ENCODE assay signal across 8 cellular contexts in genomic region chr1:48109390-48110009, GRCh38.
DNase-seq lines count a peak whose midpoint lies in the region; ATAC-seq and TF ChIP-seq lines count a peak whose summit lies in the region.

No MANE protein-coding gene starts in this region.

- no peak overlapping the region for H3K4me3 Mint-ChIP-seq in activated T-helper 2 cell treated with anti-CD3 and anti-CD28 coated beads, Interferon-gamma antibody, Interleukin-2, Interleukin-4, amounts not matched to agents 10 μg/mL and 5 μg/mL and 100 μg/mL, durations not matched to agents 14 hours and 24 hours and 36 hours (ENCODE audit: low read depth)

- ATAC-seq in upper lobe of right lung: peak; percentile 74
- no peak for ATAC-seq in GM21515 (IDR thresholded peaks at IDR 0.05; ENCODE audit: unreplicated experiment)

- DNase-seq in Caki2 (ENCODE audit: low read depth) (peak; percentile 44), HEK293T (ENCODE audit: extremely low spot score) (peak; percentile 48), NCI-H2196 treated with DMSO at 0.1 percent for 48 hours (lab: John Stamatoyannopoulos, UW; ENCODE audit: unreplicated experiment) (peak; percentile 33), brain pericyte (ENCODE audit: low read depth, low spot score) (peak; percentile 8), kidney glomerular epithelial cell (lab: John Stamatoyannopoulos, UW) (peak; percentile 47), upper lobe of right lung (no peak)
- no peak for DNase-seq in activated T-helper 2 cell treated with anti-CD3 and anti-CD28 coated beads, Interferon-gamma antibody, Interleukin-2, Interleukin-4, amounts not matched to agents 10 μg/mL and 5 μg/mL and 100 μg/mL, durations not matched to agents 14 hours and 24 hours and 36 hours (ENCODE audit: low spot score)

- no peaks in the 10 kb centered on the region for H3K9me3 ChIP-seq in upper lobe of right lung

- intact Hi-C loops in upper lobe of right lung (cut with DNase I): loop anchor here (10.0 kb wide), 1 partner anchor 95 kb away; no protein-coding TSS in a partner anchor
- intact Hi-C loops in activated T-helper 2 cell treated with anti-CD3 and anti-CD28 coated beads, Interferon-gamma antibody, Interleukin-2, Interleukin-4, amounts not matched to agents 10 μg/mL and 5 μg/mL and 100 μg/mL, durations not matched to agents 14 hours and 24 hours and 36 hours (cut with micrococcal nuclease): loop anchor here (1.0 kb wide), 1 partner anchor 93 kb away; no protein-coding TSS in a partner anchor

- POLR2A ChIA-PET in HEK293T (lab: Yijun Ruan, JAX): interaction anchor here (0.8 kb wide), 1 partner anchor 94 kb away, joined by 3 read pairs; no protein-coding TSS in a partner anchor

- no peaks in the 10 kb centered on the region for H3K9me3 Mint-ChIP-seq in activated T-helper 2 cell treated with anti-CD3 and anti-CD28 coated beads, Interferon-gamma antibody, Interleukin-2, Interleukin-4, amounts not matched to agents 10 μg/mL and 5 μg/mL and 100 μg/mL, durations not matched to agents 14 hours and 24 hours and 36 hours

- CTCF ChIA-PET in HEK293T (lab: Yijun Ruan, JAX): interaction anchor here (0.6 to 2.4 kb wide), 8 partner anchors 12 to 346 kb away, joined by 3 to 25 read pairs (median 3); no protein-coding TSS in a partner anchor

- H3K4me3 ChIP-seq in upper lobe of right lung: no peak overlapping the region

- H3K27me3 ChIP-seq in upper lobe of right lung: peaks cover 4% of the 10 kb centered on the region

- no peaks in the 10 kb centered on the region for H3K36me3 Mint-ChIP-seq in activated T-helper 2 cell treated with anti-CD3 and anti-CD28 coated beads, Interferon-gamma antibody, Interleukin-2, Interleukin-4, amounts not matched to agents 10 μg/mL and 5 μg/mL and 100 μg/mL, durations not matched to agents 14 hours and 24 hours and 36 hours (ENCODE audit: low read depth)

- no peaks in the 10 kb centered on the region for H3K4me1 ChIP-seq in upper lobe of right lung

- in situ Hi-C loops in Caki2 (cut with HindIII; ENCODE audit: low pct_unique_long_range_greater_than_20kb, low sequenced_read_pairs): no loop called here

- peak; percentile 81 for TF ChIP-seq CTCF in upper lobe of right lung (IDR thresholded peaks at IDR 0.05)

- no peaks in the 10 kb centered on the region for H3K36me3 ChIP-seq in upper lobe of right lung

- H3K27ac ChIP-seq in upper lobe of right lung: no peak overlapping the region

- no peak overlapping the region for H3K27ac Mint-ChIP-seq in activated T-helper 2 cell treated with anti-CD3 and anti-CD28 coated beads, Interferon-gamma antibody, Interleukin-2, Interleukin-4, amounts not matched to agents 10 μg/mL and 5 μg/mL and 100 μg/mL, durations not matched to agents 14 hours and 24 hours and 36 hours

- H3K4me1 Mint-ChIP-seq in activated T-helper 2 cell treated with anti-CD3 and anti-CD28 coated beads, Interferon-gamma antibody, Interleukin-2, Interleukin-4, amounts not matched to agents 10 μg/mL and 5 μg/mL and 100 μg/mL, durations not matched to agents 14 hours and 24 hours and 36 hours (ENCODE audit: low read depth): no peaks in the 10 kb centered on the region

- peaks cover 10% of the 10 kb centered on the region for H3K27me3 Mint-ChIP-seq in activated T-helper 2 cell treated with anti-CD3 and anti-CD28 coated beads, Interferon-gamma antibody, Interleukin-2, Interleukin-4, amounts not matched to agents 10 μg/mL and 5 μg/mL and 100 μg/mL, durations not matched to agents 14 hours and 24 hours and 36 hours (ENCODE audit: low read depth)

TF ChIP-seq in HEK293T, 16 proteins besides CTCF, POLR2A, EP300 and RAD21:
- no peak for TF ChIP-seq PKNOX1 (IDR thresholded peaks at IDR 0.05)
- no peak for TF ChIP-seq TARDBP (IDR thresholded peaks at IDR 0.05)
- TF ChIP-seq NFRKB (IDR thresholded peaks at IDR 0.05): no peak
- TF ChIP-seq SUZ12 (IDR thresholded peaks at IDR 0.05): no peak
- no peak for TF ChIP-seq SP1 (IDR thresholded peaks at IDR 0.05)
- TF ChIP-seq CTBP1 (IDR thresholded peaks at IDR 0.05; ENCODE audit: borderline replicate concordance): no peak
- TF ChIP-seq FOXK2 (IDR thresholded peaks at IDR 0.05): no peak
- TF ChIP-seq L3MBTL2 (conservative IDR thresholded peaks at IDR 0.05): no peak
- TF ChIP-seq HDGF (IDR thresholded peaks at IDR 0.05; ENCODE audit: borderline replicate concordance): no peak
- no peak for TF ChIP-seq LEF1 (IDR thresholded peaks at IDR 0.05; ENCODE audit: borderline replicate concordance)
- no peak for TF ChIP-seq ZNF384 (IDR thresholded peaks at IDR 0.05)
- no peak for TF ChIP-seq FOXM1 (IDR thresholded peaks at IDR 0.05; ENCODE audit: borderline replicate concordance)

Comparison
In these comparisons a context has a peak if more than half of its experiments do, and no peak if none do; other contexts are left out.
1. DNase-seq: peak in Caki2 (single experiment), HEK293T (single experiment), NCI-H2196 treated with DMSO at 0.1 percent for 48 hours (single experiment), brain pericyte (single experiment) and kidney glomerular epithelial cell (single experiment); none in upper lobe of right lung (single experiment) and activated T-helper 2 cell treated with anti-CD3 and anti-CD28 coated beads, Interferon-gamma antibody, Interleukin-2, Interleukin-4, amounts not matched to agents 10 μg/mL and 5 μg/mL and 100 μg/mL, durations not matched to agents 14 hours and 24 hours and 36 hours (single experiment).